16 cellular contexts compared by ENCODE assay signal in the genomic region with DNA sequence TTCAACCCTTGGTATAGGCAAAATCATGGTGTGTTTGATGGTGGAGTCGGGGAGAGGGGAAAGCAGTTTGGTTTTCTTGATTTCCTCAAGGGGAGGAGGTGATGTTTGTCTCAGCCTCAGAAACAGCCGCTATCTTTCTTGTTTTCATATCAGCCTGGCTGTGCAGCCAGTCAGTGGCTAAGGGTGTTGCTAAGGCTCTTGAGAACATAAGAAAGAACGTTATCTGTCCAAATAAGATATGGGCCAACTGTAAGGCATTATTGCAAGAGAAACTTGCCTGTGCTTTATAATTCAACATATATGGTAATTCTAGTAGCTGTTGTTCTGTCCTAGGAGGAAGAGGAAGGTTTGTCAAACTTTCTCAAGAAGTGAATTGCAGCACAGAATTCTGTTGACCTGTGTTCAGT.
"Had no signal": no experiment of that assay in that cellular context is flagged by ENCODE, and none has a peak within 500 bp of the region (broad histone marks: within the 10 kb centered on the region; RNA-seq: fewer than 3 reads in every experiment).

No MANE protein-coding gene starts in this region.

- H3K27ac ChIP-seq: ascending aorta, gastroesophageal sphincter, right atrium auricular region, WERI-Rb-1 had no signal

- ATAC-seq: activated CD4-positive, alpha-beta T cell treated with anti-CD3 and anti-CD28 coated beads for 36 hours; activated CD8-positive, alpha-beta T cell treated with anti-CD3 and anti-CD28 coated beads, Interleukin-2, amount 10 ng/mL, durations not matched to agents 7 days and 5 days; gastroesophageal sphincter had no signal

- DNase-seq: activated CD4-positive, alpha-beta T cell treated with anti-CD3 and anti-CD28 coated beads for 36 hours; activated CD8-positive, alpha-beta memory T cell treated with anti-CD3 and anti-CD28 coated beads, Interleukin-2, amount 50 U/mL, for 48 hours; activated CD8-positive, alpha-beta T cell treated with anti-CD3 and anti-CD28 coated beads, Interleukin-2, amount 10 ng/mL, durations not matched to agents 7 days and 5 days; activated naive CD4-positive, alpha-beta T cell; effector CD4-positive, alpha-beta T cell; stimulated activated CD4-positive, alpha-beta T cell treated with anti-CD3 and anti-CD28 coated beads, Interleukin-1b, Interleukin-23, amount 100 ng/mL, for 48 hours; stimulated activated naive CD4-positive, alpha-beta T cell; SW 1271; upper lobe of left lung; WERI-Rb-1 had no signal

- H3K9me3 Mint-ChIP-seq: activated T-helper 1 cell treated with anti-CD3 and anti-CD28 coated beads, Interleukin-12 subunit alpha, Interleukin-12 subunit beta, Interleukin-2, Interleukin-4 antibody, amounts not matched to agents 30 ng/mL and 10 ng/mL and 1 ng/mL, durations not matched to agents 14 hours and 24 hours and 36 hours; mesothelial cell of epicardium; T-helper 2 cell treated with Interferon-gamma antibody and Interleukin-4, amounts not matched to agents 5 μg/mL and 100 μg/mL, for 36 hours had no signal

- H3K4me3 ChIP-seq: ascending aorta, gastroesophageal sphincter, right atrium auricular region, upper lobe of left lung had no signal

- H3K4me1 Mint-ChIP-seq: activated CD4-positive, alpha-beta T cell treated with anti-CD3 and anti-CD28 coated beads for 36 hours; mesothelial cell of epicardium had no signal

- H3K27ac Mint-ChIP-seq: activated CD4-positive, alpha-beta T cell treated with anti-CD3 and anti-CD28 coated beads for 36 hours; activated CD8-positive, alpha-beta T cell treated with anti-CD3 and anti-CD28 coated beads, Interleukin-2, amount 10 ng/mL, durations not matched to agents 7 days and 5 days; activated T-helper 1 cell treated with anti-CD3 and anti-CD28 coated beads, Interleukin-12 subunit alpha, Interleukin-12 subunit beta, Interleukin-2, Interleukin-4 antibody, amounts not matched to agents 30 ng/mL and 10 ng/mL and 1 ng/mL, durations not matched to agents 14 hours and 24 hours and 36 hours; mesothelial cell of epicardium; T-helper 2 cell treated with Interferon-gamma antibody and Interleukin-4, amounts not matched to agents 5 μg/mL and 100 μg/mL, for 36 hours had no signal

- H3K4me3 Mint-ChIP-seq: activated CD4-positive, alpha-beta T cell treated with anti-CD3 and anti-CD28 coated beads for 36 hours; activated CD8-positive, alpha-beta T cell treated with anti-CD3 and anti-CD28 coated beads, Interleukin-2, amount 10 ng/mL, durations not matched to agents 7 days and 5 days; activated T-helper 1 cell treated with anti-CD3 and anti-CD28 coated beads, Interleukin-12 subunit alpha, Interleukin-12 subunit beta, Interleukin-2, Interleukin-4 antibody, amounts not matched to agents 30 ng/mL and 10 ng/mL and 1 ng/mL, durations not matched to agents 14 hours and 24 hours and 36 hours; mesothelial cell of epicardium; T-helper 2 cell treated with Interferon-gamma antibody and Interleukin-4, amounts not matched to agents 5 μg/mL and 100 μg/mL, for 36 hours had no signal

- H3K9me3 ChIP-seq: ascending aorta, gastroesophageal sphincter, right atrium auricular region, upper lobe of left lung had no signal

- H3K27me3 ChIP-seq: ascending aorta, gastroesophageal sphincter, right atrium auricular region, upper lobe of left lung had no signal

- H3K36me3 ChIP-seq: ascending aorta, gastroesophageal sphincter, right atrium auricular region, upper lobe of left lung, WERI-Rb-1 had no signal

- H3K36me3 Mint-ChIP-seq: mesothelial cell of epicardium had no signal
